Comparison of ENCODE assay signal across 10 cellular contexts in genomic region chr3:187062526-187063177, GRCh38.
DNase-seq lines count a peak whose midpoint lies in the region; ATAC-seq and TF ChIP-seq lines count a peak whose summit lies in the region.
"Had no signal": no experiment of that assay in that cellular context is flagged by ENCODE, and none has a peak within 500 bp of the region (broad histone marks: within the 10 kb centered on the region; RNA-seq: fewer than 3 reads in every experiment).

No MANE protein-coding gene starts in this region.

- H3K4me3 Mint-ChIP-seq in activated T-helper 2 cell treated with anti-CD3 and anti-CD28 coated beads, Interferon-gamma antibody, Interleukin-2, Interleukin-4, amounts not matched to agents 10 μg/mL and 5 μg/mL and 100 μg/mL, durations not matched to agents 14 hours and 24 hours and 36 hours (ENCODE audit: low read depth), result no peak overlapping the region

- no peaks in the 10 kb centered on the region for H3K36me3 ChIP-seq in MG63

- TF ChIP-seq CTCF in AG04450 (IDR thresholded peaks at IDR 0.05; ENCODE audit: low read depth, low read length), result no peak

- H3K27me3 Mint-ChIP-seq in activated T-helper 2 cell treated with anti-CD3 and anti-CD28 coated beads, Interferon-gamma antibody, Interleukin-2, Interleukin-4, amounts not matched to agents 10 μg/mL and 5 μg/mL and 100 μg/mL, durations not matched to agents 14 hours and 24 hours and 36 hours (ENCODE audit: low read depth), result no peaks in the 10 kb centered on the region

- POLR2A ChIA-PET in AG04450 (lab: Yijun Ruan, JAX), result interaction anchor here (0.6 to 1.2 kb wide), 4 partner anchors 39 to 1270 kb away, joined by 3 to 4 read pairs (median 4); no protein-coding TSS in a partner anchor

- H3K4me3 ChIP-seq in AG04450 (ENCODE audit: low read depth, low read length) (no peak overlapping the region), MG63 (no peak overlapping the region)

- peak; percentile 78 for DNase-seq in AG04450 (ENCODE audit: low read depth, low spot score)
- peak; percentile 36 for DNase-seq in HS-5 (ENCODE audit: low read depth)
- DNase-seq in activated T-helper 2 cell treated with anti-CD3 and anti-CD28 coated beads, Interferon-gamma antibody, Interleukin-2, Interleukin-4, amounts not matched to agents 10 μg/mL and 5 μg/mL and 100 μg/mL, durations not matched to agents 14 hours and 24 hours and 36 hours (ENCODE audit: low spot score), result no peak
- DNase-seq in kidney glomerular epithelial cell (lab: John Stamatoyannopoulos, UW), result peak; percentile 68
- DNase-seq in NCI-H1930 (lab: John Stamatoyannopoulos, UW), result no peak
- no peak for DNase-seq in MG63
- DNase-seq in GM19238 (ENCODE audit: insufficient read length, low spot score), result no peak

- H3K36me3 Mint-ChIP-seq in activated T-helper 2 cell treated with anti-CD3 and anti-CD28 coated beads, Interferon-gamma antibody, Interleukin-2, Interleukin-4, amounts not matched to agents 10 μg/mL and 5 μg/mL and 100 μg/mL, durations not matched to agents 14 hours and 24 hours and 36 hours (ENCODE audit: low read depth), result peaks cover 82% of the 10 kb centered on the region

- H3K4me1 Mint-ChIP-seq in activated T-helper 2 cell treated with anti-CD3 and anti-CD28 coated beads, Interferon-gamma antibody, Interleukin-2, Interleukin-4, amounts not matched to agents 10 μg/mL and 5 μg/mL and 100 μg/mL, durations not matched to agents 14 hours and 24 hours and 36 hours (ENCODE audit: low read depth), result peaks cover 56% of the 10 kb centered on the region

- peak overlapping the region; percentile 54 for H3K27ac Mint-ChIP-seq in activated T-helper 2 cell treated with anti-CD3 and anti-CD28 coated beads, Interferon-gamma antibody, Interleukin-2, Interleukin-4, amounts not matched to agents 10 μg/mL and 5 μg/mL and 100 μg/mL, durations not matched to agents 14 hours and 24 hours and 36 hours

- CTCF ChIA-PET in AG04450 (lab: Charles Lee), result interaction anchor here (1.1 kb wide), 1 partner anchor 51 kb away, joined by 6 read pairs; no protein-coding TSS in a partner anchor

- H3K27me3 ChIP-seq in AG04450 (ENCODE audit: control insufficient read depth, insufficient read depth, low read length), result no peaks in the 10 kb centered on the region
- H3K27me3 ChIP-seq in MG63, result no peaks in the 10 kb centered on the region
- H3K27me3 ChIP-seq: neutrophil had no signal

- ATAC-seq in GM19035 (IDR thresholded peaks at IDR 0.05; ENCODE audit: unreplicated experiment), result no peak

- H3K27ac ChIP-seq in AG04450 (ENCODE audit: low read depth, low read length), result peak overlapping the region; percentile 4
- H3K27ac ChIP-seq: neutrophil, VCaP had no signal

- peaks cover 6% of the 10 kb centered on the region for H3K9me3 ChIP-seq in AG04450 (ENCODE audit: control insufficient read depth, insufficient read depth, low read length)
- peaks cover 3% of the 10 kb centered on the region; the same call in 1 of the 2 replicates for H3K9me3 ChIP-seq in MG63
- H3K9me3 ChIP-seq: neutrophil had no signal

- no peaks in the 10 kb centered on the region for H3K9me3 Mint-ChIP-seq in activated T-helper 2 cell treated with anti-CD3 and anti-CD28 coated beads, Interferon-gamma antibody, Interleukin-2, Interleukin-4, amounts not matched to agents 10 μg/mL and 5 μg/mL and 100 μg/mL, durations not matched to agents 14 hours and 24 hours and 36 hours

- intact Hi-C loops in activated T-helper 2 cell treated with anti-CD3 and anti-CD28 coated beads, Interferon-gamma antibody, Interleukin-2, Interleukin-4, amounts not matched to agents 10 μg/mL and 5 μg/mL and 100 μg/mL, durations not matched to agents 14 hours and 24 hours and 36 hours (cut with micrococcal nuclease), result loop anchor here (1.0 to 5.0 kb wide), 3 partner anchors 22 to 62 kb away; no protein-coding TSS in a partner anchor

Comparison
In these comparisons a context has a peak if more than half of its experiments do, and no peak if none do; other contexts are left out.
1. DNase-seq: peak in AG04450 (single experiment), HS-5 (single experiment) and kidney glomerular epithelial cell (single experiment); none in activated T-helper 2 cell treated with anti-CD3 and anti-CD28 coated beads, Interferon-gamma antibody, Interleukin-2, Interleukin-4, amounts not matched to agents 10 μg/mL and 5 μg/mL and 100 μg/mL, durations not matched to agents 14 hours and 24 hours and 36 hours (single experiment), NCI-H1930 (0 of 2), MG63 (single experiment) and GM19238 (single experiment).